Comparison of ENCODE assay signal across 1 cellular context in the genomic region with DNA sequence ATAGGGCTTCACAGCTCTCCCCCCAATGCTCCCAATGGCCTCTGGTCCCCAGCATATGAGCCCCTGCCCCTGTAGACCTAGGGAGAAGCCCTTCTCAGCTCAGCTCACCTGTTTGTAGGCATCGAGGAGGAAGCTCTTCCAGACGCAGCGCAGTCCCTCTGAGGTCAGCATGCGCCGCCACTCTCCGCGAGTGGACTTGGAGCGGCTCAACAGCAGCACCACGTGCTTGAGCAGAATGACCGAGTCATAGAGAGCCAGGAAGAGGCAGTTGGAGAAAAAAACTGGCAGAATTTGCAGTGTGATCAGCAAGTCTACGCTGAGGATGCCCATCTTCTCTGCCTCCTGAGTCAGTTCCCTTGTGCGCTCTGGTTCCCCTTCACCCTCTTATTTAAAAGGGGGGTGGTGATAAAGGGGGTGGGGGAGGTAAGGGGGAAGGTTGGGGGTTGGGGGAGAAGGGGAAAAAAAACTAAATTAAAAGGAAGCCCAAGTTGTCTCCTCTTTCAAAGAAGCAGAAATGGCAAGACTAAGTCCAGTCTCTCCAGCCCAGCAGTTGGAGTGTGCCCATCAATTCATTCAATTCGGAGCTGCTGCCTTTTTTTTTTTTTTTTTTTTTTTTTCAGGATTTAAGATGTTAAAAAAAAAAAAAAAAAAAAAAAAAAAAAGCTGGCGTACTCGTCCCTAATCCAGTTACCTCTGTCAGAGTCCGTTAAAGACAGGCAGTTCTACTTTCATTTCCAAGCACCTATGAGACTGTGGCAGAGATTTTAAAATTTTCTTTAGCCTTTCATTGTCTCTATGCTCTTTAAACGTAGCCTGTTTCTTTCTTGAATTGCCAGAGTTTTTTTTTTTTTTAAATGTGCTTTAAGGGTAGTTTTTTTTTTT.
TF ChIP-seq lines count a peak whose summit lies in the region.

A gene (minus strand): TSS at position 362 of the 882 bp plus-strand sequence. CDS start 32 bp downstream, at position 330.

TF ChIP-seq in GM23338, 12 proteins besides CTCF, POLR2A, EP300 and RAD21 (continued from another document):
- TF ChIP-seq, protein P1, sequence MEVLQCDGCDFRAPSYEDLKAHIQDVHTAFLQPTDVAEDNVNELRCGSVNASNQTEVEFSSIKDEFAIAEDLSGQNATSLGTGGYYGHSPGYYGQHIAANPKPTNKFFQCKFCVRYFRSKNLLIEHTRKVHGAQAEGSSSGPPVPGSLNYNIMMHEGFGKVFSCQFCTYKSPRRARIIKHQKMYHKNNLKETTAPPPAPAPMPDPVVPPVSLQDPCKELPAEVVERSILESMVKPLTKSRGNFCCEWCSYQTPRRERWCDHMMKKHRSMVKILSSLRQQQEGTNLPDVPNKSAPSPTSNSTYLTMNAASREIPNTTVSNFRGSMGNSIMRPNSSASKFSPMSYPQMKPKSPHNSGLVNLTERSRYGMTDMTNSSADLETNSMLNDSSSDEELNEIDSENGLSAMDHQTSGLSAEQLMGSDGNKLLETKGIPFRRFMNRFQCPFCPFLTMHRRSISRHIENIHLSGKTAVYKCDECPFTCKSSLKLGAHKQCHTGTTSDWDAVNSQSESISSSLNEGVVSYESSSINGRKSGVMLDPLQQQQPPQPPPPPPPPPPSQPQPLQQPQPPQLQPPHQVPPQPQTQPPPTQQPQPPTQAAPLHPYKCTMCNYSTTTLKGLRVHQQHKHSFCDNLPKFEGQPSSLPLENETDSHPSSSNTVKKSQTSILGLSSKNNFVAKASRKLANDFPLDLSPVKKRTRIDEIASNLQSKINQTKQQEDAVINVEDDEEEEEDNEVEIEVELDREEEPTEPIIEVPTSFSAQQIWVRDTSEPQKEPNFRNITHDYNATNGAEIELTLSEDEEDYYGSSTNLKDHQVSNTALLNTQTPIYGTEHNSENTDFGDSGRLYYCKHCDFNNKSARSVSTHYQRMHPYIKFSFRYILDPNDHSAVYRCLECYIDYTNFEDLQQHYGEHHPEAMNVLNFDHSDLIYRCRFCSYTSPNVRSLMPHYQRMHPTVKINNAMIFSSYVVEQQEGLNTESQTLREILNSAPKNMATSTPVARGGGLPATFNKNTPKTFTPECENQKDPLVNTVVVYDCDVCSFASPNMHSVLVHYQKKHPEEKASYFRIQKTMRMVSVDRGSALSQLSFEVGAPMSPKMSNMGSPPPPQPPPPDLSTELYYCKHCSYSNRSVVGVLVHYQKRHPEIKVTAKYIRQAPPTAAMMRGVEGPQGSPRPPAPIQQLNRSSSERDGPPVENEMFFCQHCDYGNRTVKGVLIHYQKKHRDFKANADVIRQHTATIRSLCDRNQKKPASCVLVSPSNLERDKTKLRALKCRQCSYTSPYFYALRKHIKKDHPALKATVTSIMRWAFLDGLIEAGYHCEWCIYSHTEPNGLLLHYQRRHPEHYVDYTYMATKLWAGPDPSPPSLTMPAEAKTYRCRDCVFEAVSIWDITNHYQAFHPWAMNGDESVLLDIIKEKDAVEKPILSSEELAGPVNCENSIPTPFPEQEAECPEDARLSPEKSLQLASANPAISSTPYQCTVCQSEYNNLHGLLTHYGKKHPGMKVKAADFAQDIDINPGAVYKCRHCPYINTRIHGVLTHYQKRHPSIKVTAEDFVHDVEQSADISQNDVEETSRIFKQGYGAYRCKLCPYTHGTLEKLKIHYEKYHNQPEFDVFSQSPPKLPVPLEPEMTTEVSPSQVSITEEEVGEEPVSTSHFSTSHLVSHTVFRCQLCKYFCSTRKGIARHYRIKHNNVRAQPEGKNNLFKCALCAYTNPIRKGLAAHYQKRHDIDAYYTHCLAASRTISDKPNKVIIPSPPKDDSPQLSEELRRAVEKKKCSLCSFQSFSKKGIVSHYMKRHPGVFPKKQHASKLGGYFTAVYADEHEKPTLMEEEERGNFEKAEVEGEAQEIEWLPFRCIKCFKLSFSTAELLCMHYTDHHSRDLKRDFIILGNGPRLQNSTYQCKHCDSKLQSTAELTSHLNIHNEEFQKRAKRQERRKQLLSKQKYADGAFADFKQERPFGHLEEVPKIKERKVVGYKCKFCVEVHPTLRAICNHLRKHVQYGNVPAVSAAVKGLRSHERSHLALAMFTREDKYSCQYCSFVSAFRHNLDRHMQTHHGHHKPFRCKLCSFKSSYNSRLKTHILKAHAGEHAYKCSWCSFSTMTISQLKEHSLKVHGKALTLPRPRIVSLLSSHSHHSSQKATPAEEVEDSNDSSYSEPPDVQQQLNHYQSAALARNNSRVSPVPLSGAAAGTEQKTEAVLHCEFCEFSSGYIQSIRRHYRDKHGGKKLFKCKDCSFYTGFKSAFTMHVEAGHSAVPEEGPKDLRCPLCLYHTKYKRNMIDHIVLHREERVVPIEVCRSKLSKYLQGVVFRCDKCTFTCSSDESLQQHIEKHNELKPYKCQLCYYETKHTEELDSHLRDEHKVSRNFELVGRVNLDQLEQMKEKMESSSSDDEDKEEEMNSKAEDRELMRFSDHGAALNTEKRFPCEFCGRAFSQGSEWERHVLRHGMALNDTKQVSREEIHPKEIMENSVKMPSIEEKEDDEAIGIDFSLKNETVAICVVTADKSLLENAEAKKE (CRISPR knock-in tag; IDR thresholded peaks at IDR 0.05): no peak
- TF ChIP-seq ZNF331 (CRISPR knock-in tag; IDR thresholded peaks at IDR 0.05; ENCODE audit: low read depth) (no peak), ZNF114 (CRISPR knock-in tag; IDR thresholded peaks at IDR 0.05) (no peak), JUNB (IDR thresholded peaks at IDR 0.05; ENCODE audit: unreplicated experiment) (no peak)
- TF ChIP-seq, protein P2, sequence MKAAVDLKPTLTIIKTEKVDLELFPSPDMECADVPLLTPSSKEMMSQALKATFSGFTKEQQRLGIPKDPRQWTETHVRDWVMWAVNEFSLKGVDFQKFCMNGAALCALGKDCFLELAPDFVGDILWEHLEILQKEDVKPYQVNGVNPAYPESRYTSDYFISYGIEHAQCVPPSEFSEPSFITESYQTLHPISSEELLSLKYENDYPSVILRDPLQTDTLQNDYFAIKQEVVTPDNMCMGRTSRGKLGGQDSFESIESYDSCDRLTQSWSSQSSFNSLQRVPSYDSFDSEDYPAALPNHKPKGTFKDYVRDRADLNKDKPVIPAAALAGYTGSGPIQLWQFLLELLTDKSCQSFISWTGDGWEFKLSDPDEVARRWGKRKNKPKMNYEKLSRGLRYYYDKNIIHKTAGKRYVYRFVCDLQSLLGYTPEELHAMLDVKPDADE (IDR thresholded peaks at IDR 0.05): no peak
TF ChIP-seq in GM23338: peak in this region for 0.
